ENCODE assay signal across 2 cellular contexts in the genomic region with DNA sequence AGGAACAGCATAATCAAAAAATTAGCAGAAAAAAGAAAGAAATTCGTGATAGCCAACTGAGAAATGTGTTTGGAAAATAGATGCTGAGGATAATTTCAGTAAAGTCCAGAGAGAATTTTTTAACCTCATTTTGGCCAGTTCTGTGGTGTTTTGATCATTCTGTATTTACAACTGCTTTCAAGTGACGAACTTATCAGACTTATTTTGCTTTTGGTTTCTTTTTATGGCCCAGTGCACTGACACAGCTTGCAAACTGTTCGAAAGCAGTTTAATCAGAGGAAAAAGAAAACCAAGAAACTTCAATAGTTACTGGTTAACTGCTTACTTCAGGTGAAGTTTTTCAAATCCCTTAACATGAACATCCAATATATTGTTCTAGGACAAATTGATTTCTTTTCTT.
A peak's percentile ranks its signal among the peaks of the same experiment; 100 is the strongest.
TF ChIP-seq lines count a peak whose summit lies in the region.

No MANE protein-coding gene starts in this region.

TF ChIP-seq in K562, 482 proteins besides CTCF, POLR2A, EP300 and RAD21:
- no peak for TF ChIP-seq CEBPB (tag; IDR thresholded peaks at IDR 0.05)
- TF ChIP-seq ZNF239 (CRISPR knock-in tag; IDR thresholded peaks at IDR 0.05), result peak; percentile 75
- TF ChIP-seq TOE1 (IDR thresholded peaks at IDR 0.05; ENCODE audit: borderline replicate concordance), result no peak
- TF ChIP-seq TOE1 (CRISPR knock-in tag; IDR thresholded peaks at IDR 0.05; ENCODE audit: borderline replicate concordance, low read depth), result no peak

TF ChIP-seq in HEK293T, 16 proteins besides CTCF, POLR2A, EP300 and RAD21:
- TF ChIP-seq NFRKB (IDR thresholded peaks at IDR 0.05), result no peak
- no peak for TF ChIP-seq ARNT (IDR thresholded peaks at IDR 0.05)
- no peak for TF ChIP-seq LEF1 (IDR thresholded peaks at IDR 0.05; ENCODE audit: borderline replicate concordance)
- TF ChIP-seq ELF4 (IDR thresholded peaks at IDR 0.05), result no peak
- TF ChIP-seq FOXK2 (IDR thresholded peaks at IDR 0.05), result no peak
- TF ChIP-seq, protein P1, sequence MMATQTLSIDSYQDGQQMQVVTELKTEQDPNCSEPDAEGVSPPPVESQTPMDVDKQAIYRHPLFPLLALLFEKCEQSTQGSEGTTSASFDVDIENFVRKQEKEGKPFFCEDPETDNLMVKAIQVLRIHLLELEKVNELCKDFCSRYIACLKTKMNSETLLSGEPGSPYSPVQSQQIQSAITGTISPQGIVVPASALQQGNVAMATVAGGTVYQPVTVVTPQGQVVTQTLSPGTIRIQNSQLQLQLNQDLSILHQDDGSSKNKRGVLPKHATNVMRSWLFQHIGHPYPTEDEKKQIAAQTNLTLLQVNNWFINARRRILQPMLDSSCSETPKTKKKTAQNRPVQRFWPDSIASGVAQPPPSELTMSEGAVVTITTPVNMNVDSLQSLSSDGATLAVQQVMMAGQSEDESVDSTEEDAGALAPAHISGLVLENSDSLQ (IDR thresholded peaks at IDR 0.05), result no peak
- no peak for TF ChIP-seq FOXA1 (IDR thresholded peaks at IDR 0.05)
- no peak for TF ChIP-seq ZNF384 (IDR thresholded peaks at IDR 0.05)
- TF ChIP-seq L3MBTL2 (conservative IDR thresholded peaks at IDR 0.05), result no peak
- TF ChIP-seq TARDBP (IDR thresholded peaks at IDR 0.05), result no peak
- TF ChIP-seq HDGF (IDR thresholded peaks at IDR 0.05; ENCODE audit: borderline replicate concordance), result no peak
- no peak for TF ChIP-seq CTBP1 (IDR thresholded peaks at IDR 0.05; ENCODE audit: borderline replicate concordance)
